19 cellular contexts compared by ENCODE assay signal in genomic region chr5:152427691-152428090, GRCh38. TPM values are rescaled to one million over a fixed set of nuclear protein-coding genes. Genes with fewer than 3 reads are reported as not detected.
DNase-seq lines count a peak whose midpoint lies in the region.
"Had no signal": no experiment of that assay in that cellular context is flagged by ENCODE, and none has a peak within 500 bp of the region (broad histone marks: within the 10 kb centered on the region; RNA-seq: fewer than 3 reads in every experiment).

No MANE protein-coding gene starts in this region.

- DNase-seq in NCI-H2171 treated with DMSO at 0.1 percent for 48 hours (lab: John Stamatoyannopoulos, UW), result peak; percentile 1
- DNase-seq in NCI-H2171 (lab: John Stamatoyannopoulos, UW), result no peak
- peak; percentile 96 for DNase-seq in G401 (ENCODE audit: low spot score)
- DNase-seq in cerebellar nuclear complex (lab: John Stamatoyannopoulos, UW), result peak; percentile 32 to 49
- peak; percentile 58 for DNase-seq in pons (ENCODE audit: low spot score)
- no peak for DNase-seq in COLO829 (ENCODE audit: low spot score)
- DNase-seq in stimulated activated CD4-positive, alpha-beta T cell treated with anti-CD3 and anti-CD28 coated beads, Interleukin-4, amount 100 ng/mL, for 1 hour, result no peak
- DNase-seq in activated CD4-positive, CD25-positive, alpha-beta regulatory T cell (lab: John Stamatoyannopoulos, UW), result no peak
- DNase-seq: 8988T; ACHN; AML-193; CD8-positive, alpha-beta T cell; DMS 273 treated with DMSO at 0.1 percent for 48 hours; DMS79; EL; GF-D8; HFFc6 had no signal

- in situ Hi-C loops in G401 (cut with HindIII; ENCODE audit: low sequenced_read_pairs), result no loop called here

RNA-seq across cellular contexts. Expression of gene NMUR2, which starts 22.6 kb away (rescaled TPM):
- not detected in 2 replicates for total RNA-seq in G401 (2014; rRNA removed; shearing (Covaris generic))
- total RNA-seq: CD8-positive, alpha-beta T cell; GM23338; H4; HFFc6 had no signal

Comparison
In these comparisons a context has a peak if more than half of its experiments do, and no peak if none do; other contexts are left out.
1. DNase-seq: peak in NCI-H2171 treated with DMSO at 0.1 percent for 48 hours (single experiment), G401 (single experiment), cerebellar nuclear complex (2 of 2) and pons (single experiment); none in NCI-H2171 (single experiment), COLO829 (single experiment), stimulated activated CD4-positive, alpha-beta T cell treated with anti-CD3 and anti-CD28 coated beads, Interleukin-4, amount 100 ng/mL, for 1 hour (single experiment) and activated CD4-positive, CD25-positive, alpha-beta regulatory T cell (0 of 4).